Comparison of ENCODE assay signal across 9 cellular contexts in the genomic region with DNA sequence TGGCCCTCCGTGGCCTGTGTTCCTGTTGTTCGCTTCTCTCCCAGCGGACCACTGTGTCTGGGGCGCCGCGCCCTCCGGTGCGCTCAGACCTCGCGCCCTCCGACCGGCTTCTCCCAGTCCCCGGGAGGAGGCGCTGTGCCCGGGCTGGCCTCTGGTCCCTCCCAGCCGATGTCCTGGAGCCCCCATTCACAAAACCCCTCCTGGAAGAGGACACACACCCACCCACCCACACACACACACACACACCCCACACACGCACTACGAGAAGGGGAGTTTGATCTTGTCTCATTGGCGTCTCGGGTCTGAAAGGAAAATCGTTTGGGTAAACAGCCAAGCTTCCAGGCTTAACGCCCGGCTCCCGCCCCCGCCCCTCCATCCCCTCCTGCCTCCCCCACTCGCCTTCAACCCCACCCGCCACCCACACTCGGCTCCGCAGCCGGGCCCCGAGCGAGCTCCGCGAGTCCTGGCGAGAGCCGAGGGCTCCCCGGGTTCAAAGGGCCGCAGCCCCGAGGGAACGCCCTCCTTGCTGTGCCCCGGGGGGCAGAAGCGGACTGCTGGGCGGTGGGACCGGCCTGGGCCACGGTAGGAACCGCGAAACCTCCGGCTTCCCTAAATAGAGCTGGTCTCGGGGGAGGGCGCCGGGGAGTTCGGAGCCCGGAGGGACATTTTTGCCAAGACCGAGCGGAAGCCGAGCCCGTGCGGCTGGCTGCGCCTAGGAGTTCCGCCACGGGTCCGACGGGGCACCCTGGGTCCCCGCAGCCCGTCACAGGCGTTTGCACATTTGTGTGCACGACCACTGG. TPM values are rescaled to one million over a fixed set of nuclear protein-coding genes. Genes with fewer than 3 reads are reported as not detected.
DNase-seq lines count a peak whose midpoint lies in the region; ATAC-seq, FAIRE-seq and TF ChIP-seq lines count a peak whose summit lies in the region.
"Had no signal": no experiment of that assay in that cellular context is flagged by ENCODE, and none has a peak within 500 bp of the region (broad histone marks: within the 10 kb centered on the region; RNA-seq: fewer than 3 reads in every experiment).

No MANE protein-coding gene starts in this region.

- TF ChIP-seq CTCF in MCF 10A (IDR thresholded peaks at IDR 0.05; ENCODE audit: unreplicated experiment): no peak
- peak; percentile 27 to 48 (median 38) for TF ChIP-seq CTCF in keratinocyte (optimal IDR thresholded peaks at IDR 0.05 in 1 of 3, IDR thresholded peaks at IDR 0.05 in 1 of 3, conservative IDR thresholded peaks at IDR 0.05 in 1 of 3; ENCODE audit: extremely low read depth in 1 of 3, insufficient read depth in 2 of 3, low read length in 3 of 3)
- peak in 9 of 11 experiments; percentile 11 to 58 (median 54) for TF ChIP-seq CTCF in spleen (IDR thresholded peaks at IDR 0.05 in 8 of 11, conservative IDR thresholded peaks at IDR 0.05 in 3 of 11)

- H3K9me3 ChIP-seq in HAP-1 (no peaks in the 10 kb centered on the region), keratinocyte (ENCODE audit: control insufficient read depth, low read depth, low read length) (no peaks in the 10 kb centered on the region), spleen (no peaks in the 10 kb centered on the region)

- POLR2A ChIA-PET in MCF 10A (lab: Yijun Ruan, JAX): interaction anchor here (0.6 to 2.1 kb wide), 3 partner anchors 14 to 23 kb away, joined by 4 to 12 read pairs (median 5); no protein-coding TSS in a partner anchor

- no peaks in the 10 kb centered on the region for H4K20me1 ChIP-seq in keratinocyte (ENCODE audit: control insufficient read depth, extremely low read depth, insufficient read depth, low read length)

- no peak overlapping the region for H3K27ac Mint-ChIP-seq in MCF 10A (ENCODE audit: low read depth, unreplicated experiment)

- CTCF ChIA-PET in MCF 10A (lab: Yijun Ruan, JAX): interaction anchor here (0.6 to 3.8 kb wide), 10 partner anchors 13 to 1777 kb away, joined by 3 to 28 read pairs (median 5); no protein-coding TSS in a partner anchor

- H3K36me3 ChIP-seq in HAP-1 (replicated peaks) (no peaks in the 10 kb centered on the region), keratinocyte (ENCODE audit: control insufficient read depth in 2 of 2, extremely low read depth in 1 of 2, insufficient read depth in 2 of 2, low read length in 2 of 2) (peaks cover 0 to 3% of the 10 kb centered on the region in 2 experiments), spleen (no peaks in the 10 kb centered on the region)

- peak overlapping the region; percentile 71 for H3K9ac ChIP-seq in keratinocyte (ENCODE audit: control insufficient read depth, extremely low read depth, insufficient read depth, low read length)

- H3K27ac ChIP-seq in keratinocyte (ENCODE audit: control insufficient read depth, insufficient read depth, low read length) (peak overlapping the region; percentile 31), spleen (peak overlapping the region; percentile 81 to 93 (median 90))

- H3K36me3 Mint-ChIP-seq in MCF 10A (ENCODE audit: insufficient read depth, unreplicated experiment): no peaks in the 10 kb centered on the region

- in situ Hi-C loops in HAP-1 (cut with MboI; ENCODE audit: low sequenced_read_pairs): loop anchor here (10.0 kb wide), 1 partner anchor 881 kb away; no protein-coding TSS in a partner anchor

- H3K9me3 Mint-ChIP-seq in MCF 10A (ENCODE audit: unreplicated experiment): no peaks in the 10 kb centered on the region

- BruUV-seq in MCF 10A (replicated peaks; lab: Mats Ljungman, UMichigan): no TSS peak

- intact Hi-C loops in MCF 10A (cut with micrococcal nuclease): no loop called here
- intact Hi-C loops in spleen (cut with DNase I; ENCODE audit: low total_unique reads): loop anchor here (10.0 kb wide), 1 partner anchor 881 kb away; no protein-coding TSS in a partner anchor

- no peaks in the 10 kb centered on the region for H3K79me2 ChIP-seq in keratinocyte (ENCODE audit: control insufficient read depth, insufficient read depth, low read length)

- peak overlapping the region; percentile 93 for H3K4me2 ChIP-seq in keratinocyte (ENCODE audit: control insufficient read depth, extremely low read depth, insufficient read depth, low read depth, low read length)

- FAIRE-seq in keratinocyte (lab: Jason Lieb, UNC): no peak

- no peak overlapping the region for H3K4me3 Mint-ChIP-seq in MCF 10A (ENCODE audit: unreplicated experiment)

- H3K4me1 ChIP-seq in HAP-1 (peaks cover 24% of the 10 kb centered on the region), keratinocyte (ENCODE audit: control insufficient read depth, extremely low read depth, insufficient read depth, low read length) (peaks cover 15% of the 10 kb centered on the region), spleen (peaks cover 11 to 98% (median 62%) of the 10 kb centered on the region in 6 donors)

- TF ChIP-seq POLR2A in spleen (IDR thresholded peaks at IDR 0.05): no peak

- dilution Hi-C loops in keratinocyte (cut with MboI; ENCODE audit: extremely low pct_ligation_motif_present, low sequenced_read_pairs): no loop called here

- ATAC-seq in HG03045 (IDR thresholded peaks at IDR 0.05; ENCODE audit: unreplicated experiment): no peak
- ATAC-seq: stimulated activated naive CD8-positive, alpha-beta T cell treated with anti-CD3 and anti-CD28 coated beads, Interleukin-15, Interleukin-2, amounts not matched to agents 100 U/mL and 50 U/mL, for 24 hours had no signal

- peaks cover 5% of the 10 kb centered on the region for H3K4me1 Mint-ChIP-seq in MCF 10A (ENCODE audit: insufficient read depth, unreplicated experiment)

- H3K4me3 ChIP-seq in HAP-1 (peak overlapping the region; percentile 34), keratinocyte (ENCODE audit: control insufficient read depth in 2 of 3, extremely low read depth in 1 of 3, insufficient read depth in 2 of 3, low read depth in 1 of 3, low read length in 3 of 3) (peak overlapping the region; percentile 34 to 68 (median 56)), spleen (peak overlapping the region; percentile 24 to 84 (median 34))

- 3 to 16% (median 7%) methylated on average over 35 to 67 of the region's 67 CpGs for WGBS in spleen, 5 donors

- H3K27me3 ChIP-seq in HAP-1 (ENCODE audit: low read depth): no peaks in the 10 kb centered on the region
- peaks cover 14% of the 10 kb centered on the region for H3K27me3 ChIP-seq in keratinocyte (ENCODE audit: control insufficient read depth, extremely low read depth, insufficient read depth, low read length)
- H3K27me3 ChIP-seq in spleen (replicated peaks in 1 of 7): peaks cover 0 to 99% (median 54%) of the 10 kb centered on the region in 7 donors

- H2AFZ ChIP-seq in keratinocyte (ENCODE audit: control insufficient read depth, low read length): peak overlapping the region; percentile 87

- DNase-seq in HAP-1 (ENCODE audit: low spot score in 2 of 2) (peak in 1 of 2 experiments; percentile 59), MCF 10A (ENCODE audit: unreplicated experiment) (peak; percentile 17), keratinocyte (ENCODE audit: low read depth, low spot score) (no peak), spleen (peak; percentile 79), NCI-H1105 treated with DMSO at 0.1 percent for 48 hours (lab: John Stamatoyannopoulos, UW) (no peak), NCI-H1436 (lab: John Stamatoyannopoulos, UW) (no peak), NCI-H226 (no peak)
- DNase-seq: stimulated activated naive CD8-positive, alpha-beta T cell treated with anti-CD3 and anti-CD28 coated beads, Interleukin-15, Interleukin-2, amounts not matched to agents 100 U/mL and 50 U/mL, for 24 hours had no signal

- H3K27me3 Mint-ChIP-seq in MCF 10A (ENCODE audit: insufficient read depth, unreplicated experiment): no peaks in the 10 kb centered on the region

- no peaks in the 10 kb centered on the region for H3K9me1 ChIP-seq in keratinocyte (ENCODE audit: control insufficient read depth, extremely low read depth, insufficient read depth, low read length)

RNA-seq across cellular contexts. Expression of a gene that starts 23.6 kb away (rescaled TPM):
- total RNA-seq in MCF 10A (2022): 9.6 and 10.9 TPM in 2 replicates
- polyA plus RNA-seq in keratinocyte: 19.5 to 27.2 TPM (median 20.1 TPM) in 3 replicates
- polyA plus RNA-seq in keratinocyte (2011; ENCODE audit: low read depth): 9.7 TPM
- polyA plus RNA-seq in keratinocyte (2011; cell fraction: cytosol; rRNA removed): 26.1 and 26.9 TPM in 2 replicates
- polyA plus RNA-seq in keratinocyte (2011; cell fraction: nucleus; rRNA removed): 40.5 and 46.0 TPM in 2 replicates
- polyA plus RNA-seq in keratinocyte (2012; ENCODE audit: low replicate concordance): 17.2 and 43.5 TPM in 2 replicates
- polyA minus RNA-seq in keratinocyte: 12.0 to 19.7 TPM (median 19.2 TPM) in 3 replicates
- 38.4 TPM for polyA minus RNA-seq in keratinocyte (2011; cell fraction: cytosol; rRNA and poly(A)+ RNA removed)
- polyA minus RNA-seq in keratinocyte (2011; cell fraction: nucleus; rRNA and poly(A)+ RNA removed): 24.0 and 24.7 TPM in 2 replicates
- total RNA-seq in spleen: 100 to 1,000 TPM in 6 of 7 donors, 10 to 100 TPM in 1; 87.1 to 256 (median 121) TPM
- polyA plus RNA-seq in spleen: 10 to 100 TPM; 18.6 to 39.4 (median 23.7) TPM

Comparison
In these comparisons a context has a peak if more than half of its experiments do, and no peak if none do; other contexts are left out.
1. DNase-seq: peak in MCF 10A (single experiment) and spleen (single experiment); none in keratinocyte (single experiment), NCI-H1105 treated with DMSO at 0.1 percent for 48 hours (single experiment), NCI-H1436 (single experiment) and NCI-H226 (single experiment).
2. Peak in every context shown above with its lines, with median percentiles within 50 percentile points of each other: H3K4me3 ChIP-seq.